8 cellular contexts compared by ENCODE assay signal in the genomic region with DNA sequence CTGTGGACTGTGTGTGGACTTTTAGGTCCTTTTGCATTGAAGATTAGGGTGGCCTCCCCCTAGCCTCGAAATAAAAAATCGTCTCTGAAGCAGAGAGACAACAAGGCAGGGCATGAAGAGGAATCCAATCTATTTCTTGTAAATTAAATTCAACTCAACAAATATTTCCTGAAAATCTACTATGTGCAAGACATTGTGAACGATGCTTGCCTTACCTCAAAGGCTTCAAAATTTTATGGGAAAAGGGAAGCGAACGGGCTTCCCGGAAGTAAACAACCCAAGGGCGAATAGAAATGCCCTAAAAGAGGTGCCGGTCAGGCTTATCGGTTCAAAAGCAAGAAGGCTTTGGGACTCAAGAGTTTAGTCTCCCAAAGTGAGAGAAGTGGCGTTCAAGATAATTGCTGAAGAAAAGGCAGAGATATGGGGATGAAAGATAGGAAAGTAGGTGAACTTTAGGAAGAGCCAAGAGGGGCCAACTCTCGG. TPM values are rescaled to one million over a fixed set of nuclear protein-coding genes. Genes with fewer than 3 reads are reported as not detected.
DNase-seq lines count a peak whose midpoint lies in the region; ATAC-seq and TF ChIP-seq lines count a peak whose summit lies in the region.

No MANE protein-coding gene starts in this region.

- peak overlapping the region; percentile 93 for H3K27ac ChIP-seq in RWPE1
- H3K27ac ChIP-seq in ovary = peak overlapping the region in 1 of 2 donors; percentile 62

- TF ChIP-seq EP300 in ovary (IDR thresholded peaks at IDR 0.05) = no peak

- peaks cover 4% of the 10 kb centered on the region for H3K4me1 ChIP-seq in ES-I3 (ENCODE audit: insufficient read depth, low read length)
- H3K4me1 ChIP-seq in ovary (ENCODE audit: insufficient read depth) = no peaks in the 10 kb centered on the region

- no peak for TF ChIP-seq CTCF in RWPE1 (conservative IDR thresholded peaks at IDR 0.05; ENCODE audit: low read depth)
- TF ChIP-seq CTCF in epithelial cell of proximal tubule (conservative IDR thresholded peaks at IDR 0.05; ENCODE audit: low read depth, low read length) = no peak
- TF ChIP-seq CTCF in ovary (IDR thresholded peaks at IDR 0.05) = no peak
- TF ChIP-seq CTCF in omental fat pad (IDR thresholded peaks at IDR 0.05) = no peak

- ATAC-seq in HG02798 (IDR thresholded peaks at IDR 0.05; ENCODE audit: poor library complexity, unreplicated experiment) (peak; percentile 0), omental fat pad (ENCODE audit: low FRiP score) (no peak), GM19467 (IDR thresholded peaks at IDR 0.05; ENCODE audit: unreplicated experiment) (no peak), GM18873 (IDR thresholded peaks at IDR 0.05; ENCODE audit: low FRiP score, unreplicated experiment) (no peak)

- H3K9me3 ChIP-seq in ES-I3 (ENCODE audit: control insufficient read depth, insufficient read depth, low read length) = no peaks in the 10 kb centered on the region
- H3K9me3 ChIP-seq in ovary = no peaks in the 10 kb centered on the region

- CTCF ChIA-PET in RWPE1 (lab: Yijun Ruan, JAX) = no interaction called here

- POLR2A ChIA-PET in RWPE1 (lab: Yijun Ruan, JAX; ENCODE audit: low non-redundant PET) = interaction anchor here (0.5 kb wide), 1 partner anchor 28 kb away, joined by 3 read pairs; no protein-coding TSS in a partner anchor

- no peaks in the 10 kb centered on the region for H3K36me3 ChIP-seq in ES-I3 (ENCODE audit: insufficient read depth, low read length)
- no peaks in the 10 kb centered on the region for H3K36me3 ChIP-seq in ovary

- intact Hi-C loops in ovary (cut with DNase I) = loop anchor here in 1 of 4 donors (5.0 kb wide), 1 partner anchor 276 kb away; no protein-coding TSS in a partner anchor

- peak overlapping the region; percentile 73 for H3K9ac ChIP-seq in ES-I3 (ENCODE audit: low read depth, low read length)

- DNase-seq in RWPE1 (ENCODE audit: low spot score) = peak; percentile 39
- peak; percentile 12 for DNase-seq in epithelial cell of proximal tubule (ENCODE audit: low read depth)
- no peak for DNase-seq in ovary
- no peak for DNase-seq in omental fat pad (ENCODE audit: low spot score)

- no peaks in the 10 kb centered on the region for H3K27me3 ChIP-seq in ovary

- WGBS in ovary, 3 donors = 0 to 1% (median 1%) methylated on average over 11 of the region's 11 CpGs

- H3K4me3 ChIP-seq in epithelial cell of proximal tubule (ENCODE audit: low read depth, low read length) = peak overlapping the region; percentile 86
- peak overlapping the region; percentile 68 for H3K4me3 ChIP-seq in ovary

- no peak for TF ChIP-seq POLR2A in ovary (IDR thresholded peaks at IDR 0.05)

RNA-seq across cellular contexts. Expression of a gene that starts 0.5 kb away (rescaled TPM):
- total RNA-seq in epithelial cell of proximal tubule (2.2 and 5.2 TPM in 2 replicates), ovary (1 to 10 TPM in 3 of 7 donors, under 1 TPM in 4; 0.53 to 3.2 (median 1.00) TPM), omental fat pad (1 to 10 TPM in 1 of 4 donors, under 1 TPM in 3; 0.44 to 1.1 (median 0.64) TPM)
- polyA plus RNA-seq in ovary = 1 to 10 TPM in 1 of 2 donors, under 1 TPM in 1; 0.47 to 1.1 TPM

RNA-seq across cellular contexts. Expression of a gene that starts 0.8 kb away (rescaled TPM):
- total RNA-seq in epithelial cell of proximal tubule (16.3 and 31.1 TPM in 2 replicates), ovary (10 to 100 TPM; 14.8 to 41.4 (median 24.8) TPM), omental fat pad (10 to 100 TPM in 3 of 4 donors, 1 to 10 TPM in 1; 6.6 to 30.4 (median 19.1) TPM)
- polyA plus RNA-seq in ovary = 10 to 100 TPM; 59.3 to 61.4 TPM

RNA-seq across cellular contexts. Expression of a gene that starts 48.2 kb away (rescaled TPM):
- 2.9 and 6.6 TPM in 2 replicates for total RNA-seq in epithelial cell of proximal tubule
- total RNA-seq in ovary = 1 to 10 TPM in 5 of 7 donors, under 1 TPM in 2; 0.60 to 2.3 (median 1.2) TPM
- 1 to 10 TPM in 1 of 2 donors, under 1 TPM in 1; 0.77 to 7.8 TPM for polyA plus RNA-seq in ovary
- total RNA-seq in omental fat pad = 10 to 100 TPM in 2 of 4 donors, 1 to 10 TPM in 2; 7.6 to 18.8 (median 10.7) TPM

Comparison
In these comparisons a context has a peak if more than half of its experiments do, and no peak if none do; other contexts are left out.
1. DNase-seq: peak in RWPE1 (single experiment) and epithelial cell of proximal tubule (single experiment); none in ovary (0 of 5) and omental fat pad (single experiment).